ENCODE assay signal across 1 cellular context in the genomic region with DNA sequence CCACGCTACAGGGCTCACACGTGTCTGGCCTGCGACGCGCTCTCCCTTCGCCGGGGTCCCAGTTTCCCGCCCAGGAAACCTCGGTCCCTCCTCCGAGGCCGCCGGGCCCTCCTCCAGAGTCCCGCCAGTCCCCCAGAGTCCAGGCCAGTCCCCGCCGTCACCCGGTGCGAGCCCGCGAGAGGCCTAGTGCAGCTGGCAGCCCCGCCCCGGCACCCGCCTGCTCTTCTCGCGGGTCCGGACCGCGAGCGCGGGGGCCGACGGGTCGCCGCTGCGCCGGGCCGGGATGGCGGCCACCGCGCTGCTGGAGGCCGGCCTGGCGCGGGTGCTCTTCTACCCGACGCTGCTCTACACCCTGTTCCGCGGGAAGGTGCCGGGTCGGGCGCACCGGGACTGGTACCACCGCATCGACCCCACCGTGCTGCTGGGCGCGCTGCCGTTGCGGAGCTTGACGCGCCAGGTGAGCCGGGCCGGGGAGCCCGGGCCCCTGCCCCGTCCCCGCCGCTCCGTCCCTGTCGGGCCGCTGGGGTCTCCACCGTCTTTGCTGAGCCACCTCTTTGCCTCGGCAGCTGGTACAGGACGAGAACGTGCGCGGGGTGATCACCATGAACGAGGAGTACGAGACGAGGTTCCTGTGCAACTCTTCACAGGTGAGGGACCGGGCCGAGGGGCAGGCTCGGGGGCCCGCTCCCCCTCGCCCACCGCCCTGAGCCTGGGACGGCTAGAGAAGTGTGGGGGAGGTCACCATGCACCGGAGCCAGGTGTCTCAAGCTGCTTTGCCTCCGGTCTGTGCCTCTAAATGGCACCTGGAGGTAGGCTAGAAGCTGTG.
TF ChIP-seq lines count a peak whose summit lies in the region.

Gene PTPMT1, plus strand, starts transcription at position 260 of the 826 bp plus-strand sequence. Its CDS starts 24 bp downstream, at position 284.

TF ChIP-seq in HepG2, 621 proteins besides CTCF, POLR2A, EP300 and RAD21 (continued from another document and continues in another):
- TF ChIP-seq RNF219 (CRISPR knock-in tag; IDR thresholded peaks at IDR 0.05) (no peak; the same call in 1 of the 2 replicates), ZBTB44 (CRISPR knock-in tag; IDR thresholded peaks at IDR 0.05) (0 out of 2 replicates have a peak, but pooled peaks have one; percentile 16), ZIK1 (CRISPR knock-in tag; IDR thresholded peaks at IDR 0.05; ENCODE audit: borderline replicate concordance, low read depth) (0 out of 2 replicates have a peak, but pooled peaks have one; percentile 31), SMARCE1 (IDR thresholded peaks at IDR 0.05; ENCODE audit: borderline replicate concordance) (no peak), MAFF (IDR thresholded peaks at IDR 0.05; ENCODE audit: low read depth, low read length) (no peak), E2F5 (CRISPR knock-in tag; conservative IDR thresholded peaks at IDR 0.05) (peak; percentile 69), ZBTB7A (CRISPR knock-in tag; IDR thresholded peaks at IDR 0.05) (no peak), IKZF4 (CRISPR knock-in tag; IDR thresholded peaks at IDR 0.05; ENCODE audit: borderline replicate concordance, low read depth, not compliant biosample characterization) (peak; percentile 28), ZNF180 (CRISPR knock-in tag; IDR thresholded peaks at IDR 0.05; ENCODE audit: borderline replicate concordance, low read depth) (no peak), SIX4 (CRISPR knock-in tag; IDR thresholded peaks at IDR 0.05) (no peak), ATF7-NPFF (CRISPR knock-in tag; IDR thresholded peaks at IDR 0.05; ENCODE audit: low read depth) (peak; percentile 43; the same call in 1 of the 2 replicates), ATRX (CRISPR knock-in tag; IDR thresholded peaks at IDR 0.05; ENCODE audit: borderline replicate concordance) (no peak), XRCC5 (optimal IDR thresholded peaks at IDR 0.05; ENCODE audit: low read length) (peak; percentile 41), CCDC6 (CRISPR knock-in tag; IDR thresholded peaks at IDR 0.05) (peak; percentile 90; the same call in 1 of the 2 replicates), ZMYM4 (CRISPR knock-in tag; IDR thresholded peaks at IDR 0.05) (peak; percentile 84), HNRNPH1 (optimal IDR thresholded peaks at IDR 0.05; ENCODE audit: low read depth, low read length) (no peak), LBX2 (CRISPR knock-in tag; IDR thresholded peaks at IDR 0.05; ENCODE audit: borderline replicate concordance) (peak; percentile 36; the same call in 1 of the 2 replicates), ZNF562 (CRISPR knock-in tag; IDR thresholded peaks at IDR 0.05; ENCODE audit: borderline replicate concordance) (no peak), FOXC1 (CRISPR knock-in tag; IDR thresholded peaks at IDR 0.05; ENCODE audit: borderline replicate concordance) (peak; percentile 82), ZNF777 (CRISPR knock-in tag; IDR thresholded peaks at IDR 0.05) (peak; percentile 68), STAG1 (CRISPR knock-in tag; IDR thresholded peaks at IDR 0.05) (0 out of 2 replicates have a peak, but pooled peaks have one; percentile 6), SKIL (CRISPR knock-in tag; IDR thresholded peaks at IDR 0.05; ENCODE audit: borderline replicate concordance) (peak; percentile 56; the same call in 1 of the 2 replicates), RBFOX2 (IDR thresholded peaks at IDR 0.05; ENCODE audit: low read depth, low read length) (peak; percentile 93)
- TF ChIP-seq, protein P1, sequence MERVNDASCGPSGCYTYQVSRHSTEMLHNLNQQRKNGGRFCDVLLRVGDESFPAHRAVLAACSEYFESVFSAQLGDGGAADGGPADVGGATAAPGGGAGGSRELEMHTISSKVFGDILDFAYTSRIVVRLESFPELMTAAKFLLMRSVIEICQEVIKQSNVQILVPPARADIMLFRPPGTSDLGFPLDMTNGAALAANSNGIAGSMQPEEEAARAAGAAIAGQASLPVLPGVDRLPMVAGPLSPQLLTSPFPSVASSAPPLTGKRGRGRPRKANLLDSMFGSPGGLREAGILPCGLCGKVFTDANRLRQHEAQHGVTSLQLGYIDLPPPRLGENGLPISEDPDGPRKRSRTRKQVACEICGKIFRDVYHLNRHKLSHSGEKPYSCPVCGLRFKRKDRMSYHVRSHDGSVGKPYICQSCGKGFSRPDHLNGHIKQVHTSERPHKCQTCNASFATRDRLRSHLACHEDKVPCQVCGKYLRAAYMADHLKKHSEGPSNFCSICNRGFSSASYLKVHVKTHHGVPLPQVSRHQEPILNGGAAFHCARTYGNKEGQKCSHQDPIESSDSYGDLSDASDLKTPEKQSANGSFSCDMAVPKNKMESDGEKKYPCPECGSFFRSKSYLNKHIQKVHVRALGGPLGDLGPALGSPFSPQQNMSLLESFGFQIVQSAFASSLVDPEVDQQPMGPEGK (CRISPR knock-in tag; IDR thresholded peaks at IDR 0.05) = peak; percentile 63
- TF ChIP-seq, protein P2, sequence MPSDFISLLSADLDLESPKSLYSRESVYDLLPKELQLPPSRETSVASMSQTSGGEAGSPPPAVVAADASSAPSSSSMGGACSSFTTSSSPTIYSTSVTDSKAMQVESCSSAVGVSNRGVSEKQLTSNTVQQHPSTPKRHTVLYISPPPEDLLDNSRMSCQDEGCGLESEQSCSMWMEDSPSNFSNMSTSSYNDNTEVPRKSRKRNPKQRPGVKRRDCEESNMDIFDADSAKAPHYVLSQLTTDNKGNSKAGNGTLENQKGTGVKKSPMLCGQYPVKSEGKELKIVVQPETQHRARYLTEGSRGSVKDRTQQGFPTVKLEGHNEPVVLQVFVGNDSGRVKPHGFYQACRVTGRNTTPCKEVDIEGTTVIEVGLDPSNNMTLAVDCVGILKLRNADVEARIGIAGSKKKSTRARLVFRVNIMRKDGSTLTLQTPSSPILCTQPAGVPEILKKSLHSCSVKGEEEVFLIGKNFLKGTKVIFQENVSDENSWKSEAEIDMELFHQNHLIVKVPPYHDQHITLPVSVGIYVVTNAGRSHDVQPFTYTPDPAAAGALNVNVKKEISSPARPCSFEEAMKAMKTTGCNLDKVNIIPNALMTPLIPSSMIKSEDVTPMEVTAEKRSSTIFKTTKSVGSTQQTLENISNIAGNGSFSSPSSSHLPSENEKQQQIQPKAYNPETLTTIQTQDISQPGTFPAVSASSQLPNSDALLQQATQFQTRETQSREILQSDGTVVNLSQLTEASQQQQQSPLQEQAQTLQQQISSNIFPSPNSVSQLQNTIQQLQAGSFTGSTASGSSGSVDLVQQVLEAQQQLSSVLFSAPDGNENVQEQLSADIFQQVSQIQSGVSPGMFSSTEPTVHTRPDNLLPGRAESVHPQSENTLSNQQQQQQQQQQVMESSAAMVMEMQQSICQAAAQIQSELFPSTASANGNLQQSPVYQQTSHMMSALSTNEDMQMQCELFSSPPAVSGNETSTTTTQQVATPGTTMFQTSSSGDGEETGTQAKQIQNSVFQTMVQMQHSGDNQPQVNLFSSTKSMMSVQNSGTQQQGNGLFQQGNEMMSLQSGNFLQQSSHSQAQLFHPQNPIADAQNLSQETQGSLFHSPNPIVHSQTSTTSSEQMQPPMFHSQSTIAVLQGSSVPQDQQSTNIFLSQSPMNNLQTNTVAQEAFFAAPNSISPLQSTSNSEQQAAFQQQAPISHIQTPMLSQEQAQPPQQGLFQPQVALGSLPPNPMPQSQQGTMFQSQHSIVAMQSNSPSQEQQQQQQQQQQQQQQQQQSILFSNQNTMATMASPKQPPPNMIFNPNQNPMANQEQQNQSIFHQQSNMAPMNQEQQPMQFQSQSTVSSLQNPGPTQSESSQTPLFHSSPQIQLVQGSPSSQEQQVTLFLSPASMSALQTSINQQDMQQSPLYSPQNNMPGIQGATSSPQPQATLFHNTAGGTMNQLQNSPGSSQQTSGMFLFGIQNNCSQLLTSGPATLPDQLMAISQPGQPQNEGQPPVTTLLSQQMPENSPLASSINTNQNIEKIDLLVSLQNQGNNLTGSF (CRISPR knock-in tag; IDR thresholded peaks at IDR 0.05) = peak; percentile 55; the same call in 1 of the 2 replicates
